10 cellular contexts compared by ENCODE assay signal in the genomic region with DNA sequence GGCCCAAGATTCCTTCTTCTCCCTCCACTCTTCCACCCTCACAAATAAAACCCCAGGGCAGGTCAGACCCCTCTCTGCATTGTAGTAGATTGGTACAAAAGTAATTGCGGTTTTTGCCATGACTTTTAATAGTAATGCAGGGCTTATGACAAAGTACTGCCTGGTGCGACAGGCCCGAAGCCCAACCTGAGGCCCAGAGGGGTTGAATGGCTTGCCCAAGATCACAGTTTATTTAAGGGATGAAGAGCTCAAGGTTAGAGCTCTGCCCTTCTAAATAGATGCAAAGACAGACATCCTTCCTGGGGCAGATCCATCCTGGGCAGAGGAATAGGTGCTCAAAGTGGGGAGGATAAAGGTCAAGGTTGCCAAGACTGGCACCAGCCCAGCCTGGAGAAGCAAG. TPM values are rescaled to one million over a fixed set of nuclear protein-coding genes. Genes with fewer than 3 reads are reported as not detected.
A peak's percentile ranks its signal among the peaks of the same experiment; 100 is the strongest.
DNase-seq lines count a peak whose midpoint lies in the region; ATAC-seq and TF ChIP-seq lines count a peak whose summit lies in the region.
"Had no signal": no experiment of that assay in that cellular context is flagged by ENCODE, and none has a peak within 500 bp of the region (broad histone marks: within the 10 kb centered on the region; RNA-seq: fewer than 3 reads in every experiment).

No MANE protein-coding gene starts in this region.

- no peaks in the 10 kb centered on the region for H3K27me3 Mint-ChIP-seq in activated CD4-positive, alpha-beta T cell treated with anti-CD3 and anti-CD28 coated beads, Interleukin-2, amount 10 ng/mL, durations not matched to agents 24 days and 14 days
- H3K27me3 Mint-ChIP-seq in brain, result no peaks in the 10 kb centered on the region
- peaks cover 10% of the 10 kb centered on the region for H3K27me3 Mint-ChIP-seq in neural crest cell (ENCODE audit: low read depth)

- no peak for DNase-seq in activated CD4-positive, alpha-beta T cell treated with anti-CD3 and anti-CD28 coated beads, Interleukin-2, amount 10 ng/mL, durations not matched to agents 24 days and 14 days
- DNase-seq in activated CD4-positive, alpha-beta T cell treated with anti-CD3 and anti-CD28 coated beads for 1 hour, result no peak
- DNase-seq in HL-60 (ENCODE audit: low read depth in 1 of 2, low spot score in 1 of 2), result no peak
- no peak for DNase-seq in neural crest cell (ENCODE audit: low read depth, low spot score)
- no peak for DNase-seq in GM03348 (ENCODE audit: low spot score)
- DNase-seq in HUDEP-2 (lab: John Stamatoyannopoulos, UW; ENCODE audit: unreplicated experiment in 76 of 76), result no peak

- H3K27me3 ChIP-seq in HL-60 (ENCODE audit: insufficient read depth, poor library complexity, severe bottlenecking), result no peaks in the 10 kb centered on the region
- H3K27me3 ChIP-seq: pancreas had no signal

- no peak overlapping the region for H3K27ac Mint-ChIP-seq in activated CD4-positive, alpha-beta T cell treated with anti-CD3 and anti-CD28 coated beads, Interleukin-2, amount 10 ng/mL, durations not matched to agents 24 days and 14 days
- H3K27ac Mint-ChIP-seq in brain (no peak overlapping the region), neural crest cell (ENCODE audit: unreplicated experiment) (no peak overlapping the region)

- no peak for ATAC-seq in HG03280 (IDR thresholded peaks at IDR 0.05; ENCODE audit: unreplicated experiment)

- H3K36me3 Mint-ChIP-seq in activated CD4-positive, alpha-beta T cell treated with anti-CD3 and anti-CD28 coated beads, Interleukin-2, amount 10 ng/mL, durations not matched to agents 24 days and 14 days (ENCODE audit: low read depth), result peaks cover 10% of the 10 kb centered on the region
- H3K36me3 Mint-ChIP-seq in brain (peaks cover 12% of the 10 kb centered on the region), neural crest cell (ENCODE audit: low read depth) (peaks cover 4% of the 10 kb centered on the region)

- H3K4me3 ChIP-seq in HL-60 (replicated peaks; ENCODE audit: insufficient read depth, low read length), result peak overlapping the region; percentile 85
- H3K4me3 ChIP-seq: A549 had no signal

- no peaks in the 10 kb centered on the region for H3K9me3 Mint-ChIP-seq in activated CD4-positive, alpha-beta T cell treated with anti-CD3 and anti-CD28 coated beads, Interleukin-2, amount 10 ng/mL, durations not matched to agents 24 days and 14 days
- H3K9me3 Mint-ChIP-seq in brain, result no peaks in the 10 kb centered on the region
- H3K9me3 Mint-ChIP-seq in neural crest cell, result no peaks in the 10 kb centered on the region

- no peak for TF ChIP-seq CTCF in HL-60 (IDR thresholded peaks at IDR 0.05; ENCODE audit: insufficient read depth, low read length)
- TF ChIP-seq CTCF in brain (conservative IDR thresholded peaks at IDR 0.05), result no peak
- TF ChIP-seq CTCF in neural crest cell (conservative IDR thresholded peaks at IDR 0.05), result no peak

- intact Hi-C loops in activated CD4-positive, alpha-beta T cell treated with anti-CD3 and anti-CD28 coated beads, Interleukin-2, amount 10 ng/mL, durations not matched to agents 24 days and 14 days (cut with micrococcal nuclease), result loop anchor here (1.0 to 5.0 kb wide), 9 partner anchors 46 to 408 kb away; partner anchors contain the start of gene EPG5

- peak overlapping the region; percentile 85 for H3K27ac ChIP-seq in HL-60 (replicated peaks)
- H3K27ac ChIP-seq: A549, pancreas had no signal

- peak overlapping the region; percentile 82 for H3K4me3 Mint-ChIP-seq in activated CD4-positive, alpha-beta T cell treated with anti-CD3 and anti-CD28 coated beads, Interleukin-2, amount 10 ng/mL, durations not matched to agents 24 days and 14 days
- H3K4me3 Mint-ChIP-seq in brain (peak overlapping the region; percentile 78 to 89 (median 85)), neural crest cell (peak overlapping the region; percentile 78)

- H3K4me1 Mint-ChIP-seq in activated CD4-positive, alpha-beta T cell treated with anti-CD3 and anti-CD28 coated beads, Interleukin-2, amount 10 ng/mL, durations not matched to agents 24 days and 14 days, result peaks cover 32% of the 10 kb centered on the region
- H3K4me1 Mint-ChIP-seq in brain (peaks cover 24% of the 10 kb centered on the region), neural crest cell (peaks cover 7% of the 10 kb centered on the region)

RNA-seq across cellular contexts. Expression of gene PSTPIP2, which starts 0.9 kb away (rescaled TPM):
- total RNA-seq in activated CD4-positive, alpha-beta T cell treated with anti-CD3 and anti-CD28 coated beads, Interleukin-2, amount 10 ng/mL, durations not matched to agents 24 days and 14 days, result 27.5 and 29.2 TPM in 2 replicates
- polyA plus RNA-seq in brain (ENCODE audit: insufficient read depth, low read depth, low replicate concordance), result 2.2 TPM
- total RNA-seq in neural crest cell, result 7.0 and 7.1 TPM in 2 replicates

RNA-seq across cellular contexts. Expression of gene ATP5F1A, which starts 25.1 kb away (rescaled TPM):
- 440 and 443 TPM in 2 replicates for total RNA-seq in activated CD4-positive, alpha-beta T cell treated with anti-CD3 and anti-CD28 coated beads, Interleukin-2, amount 10 ng/mL, durations not matched to agents 24 days and 14 days
- 429 TPM for polyA plus RNA-seq in brain (ENCODE audit: insufficient read depth, low read depth, low replicate concordance)
- total RNA-seq in neural crest cell, result 508 and 524 TPM in 2 replicates

RNA-seq across cellular contexts. Expression of gene HAUS1, which starts 31.2 kb away (rescaled TPM):
- total RNA-seq in activated CD4-positive, alpha-beta T cell treated with anti-CD3 and anti-CD28 coated beads, Interleukin-2, amount 10 ng/mL, durations not matched to agents 24 days and 14 days, result 49.5 and 49.6 TPM in 2 replicates
- 27.0 TPM for polyA plus RNA-seq in brain (ENCODE audit: insufficient read depth, low read depth, low replicate concordance)
- 94.9 and 103 TPM in 2 replicates for total RNA-seq in neural crest cell
